In the genomic region with DNA sequence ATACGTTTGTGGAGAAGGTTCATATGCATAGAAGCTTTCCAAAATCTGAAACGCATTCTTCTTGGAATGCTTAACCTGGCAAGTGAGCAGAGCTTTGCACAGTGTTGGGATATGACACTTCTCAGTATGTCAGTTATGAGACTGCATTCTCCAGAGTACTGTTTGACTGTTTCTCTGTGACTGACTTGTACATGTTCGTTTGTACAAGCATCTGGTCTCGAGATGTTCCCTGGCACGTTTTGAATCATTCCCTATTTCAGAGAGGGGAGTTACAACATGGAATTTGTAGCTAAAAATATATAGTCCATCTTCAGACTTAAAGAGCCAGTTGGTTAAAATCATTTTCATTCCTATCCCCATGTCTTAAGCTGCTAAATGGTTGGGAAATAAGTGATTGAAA, we compare ENCODE assay signal across 18 cellular contexts.
DNase-seq lines count a peak whose midpoint lies in the region; ATAC-seq and TF ChIP-seq lines count a peak whose summit lies in the region.
"Had no signal": no experiment of that assay in that cellular context is flagged by ENCODE, and none has a peak within 500 bp of the region (broad histone marks: within the 10 kb centered on the region; RNA-seq: fewer than 3 reads in every experiment).

No MANE protein-coding gene starts in this region.

- DNase-seq in activated CD4-positive, alpha-beta T cell treated with anti-CD3 and anti-CD28 coated beads, Interleukin-2, amount 10 ng/mL, durations not matched to agents 24 days and 14 days, result peak; percentile 16
- DNase-seq in activated CD4-positive, alpha-beta T cell treated with anti-CD3 and anti-CD28 coated beads for 4 hours, result no peak
- DNase-seq in fibroblast of lung (ENCODE audit: low read depth in 2 of 2) (peak in 1 of 2 donors; percentile 67), UCSD-AML1 (lab: John Stamatoyannopoulos, UW; ENCODE audit: unreplicated experiment) (no peak), iPS-NIHi7 (ENCODE audit: extremely low spot score) (no peak)
- no peak for DNase-seq in effector CD4-positive, alpha-beta T cell
- DNase-seq: 8988T; activated CD8-positive, alpha-beta T cell treated with anti-CD3 and anti-CD28 coated beads for 36 hours; adrenal gland; CD8-positive, alpha-beta memory T cell; EL; H9; natural killer cell; substantia nigra had no signal

- H3K4me2 ChIP-seq in fibroblast of lung (ENCODE audit: extremely low read depth, insufficient read depth, low read length), result peak overlapping the region; percentile 7

- H3K36me3 Mint-ChIP-seq in activated CD4-positive, alpha-beta T cell treated with anti-CD3 and anti-CD28 coated beads, Interleukin-2, amount 10 ng/mL, durations not matched to agents 24 days and 14 days (ENCODE audit: low read depth), result no peaks in the 10 kb centered on the region
- H3K36me3 Mint-ChIP-seq: CD8-positive, alpha-beta memory T cell; natural killer cell had no signal

- TF ChIP-seq CTCF in fibroblast of lung (conservative IDR thresholded peaks at IDR 0.05 in 1 of 2, IDR thresholded peaks at IDR 0.05 in 1 of 2; ENCODE audit: low read depth in 1 of 2, low read length in 2 of 2), result no peak

- H3K9me3 Mint-ChIP-seq in activated CD4-positive, alpha-beta T cell treated with anti-CD3 and anti-CD28 coated beads, Interleukin-2, amount 10 ng/mL, durations not matched to agents 24 days and 14 days, result no peaks in the 10 kb centered on the region
- H3K9me3 Mint-ChIP-seq: CD8-positive, alpha-beta memory T cell; natural killer cell had no signal

- no peak overlapping the region for H3K4me3 ChIP-seq in fibroblast of lung (replicated peaks in 1 of 4; ENCODE audit: control extremely low read depth in 1 of 4, insufficient read depth in 1 of 4, low read depth in 3 of 4, low read length in 4 of 4)
- H3K4me3 ChIP-seq in muscle layer of colon (ENCODE audit: low read depth in 1 of 2, low read length in 2 of 2), result no peak overlapping the region
- H3K4me3 ChIP-seq: adrenal gland, GM12878 had no signal

- H3K27ac Mint-ChIP-seq in activated CD4-positive, alpha-beta T cell treated with anti-CD3 and anti-CD28 coated beads, Interleukin-2, amount 10 ng/mL, durations not matched to agents 24 days and 14 days, result no peak overlapping the region
- H3K27ac Mint-ChIP-seq: activated CD8-positive, alpha-beta T cell treated with anti-CD3 and anti-CD28 coated beads for 36 hours; CD8-positive, alpha-beta memory T cell; H9; natural killer cell had no signal

- H3K4me1 ChIP-seq in fibroblast of lung (ENCODE audit: control insufficient read depth, extremely low read depth, insufficient read depth, low read length) (peaks cover 5% of the 10 kb centered on the region), muscle layer of colon (ENCODE audit: insufficient read depth, low read length) (peaks cover 33% of the 10 kb centered on the region)

- no peak for ATAC-seq in GM21526 (IDR thresholded peaks at IDR 0.05; ENCODE audit: low FRiP score, unreplicated experiment)
- ATAC-seq: activated CD8-positive, alpha-beta T cell treated with anti-CD3 and anti-CD28 coated beads for 36 hours; GM12878; natural killer cell had no signal

- H3K4me3 Mint-ChIP-seq in activated CD4-positive, alpha-beta T cell treated with anti-CD3 and anti-CD28 coated beads, Interleukin-2, amount 10 ng/mL, durations not matched to agents 24 days and 14 days, result no peak overlapping the region
- H3K4me3 Mint-ChIP-seq: activated CD8-positive, alpha-beta T cell treated with anti-CD3 and anti-CD28 coated beads for 36 hours; CD8-positive, alpha-beta memory T cell; H9; natural killer cell had no signal

- H3K36me3 ChIP-seq in fibroblast of lung (ENCODE audit: control insufficient read depth, insufficient read depth, low read length) (no peaks in the 10 kb centered on the region), muscle layer of colon (ENCODE audit: insufficient read depth, low read length) (no peaks in the 10 kb centered on the region)
- H3K36me3 ChIP-seq: adrenal gland had no signal

- H3K4me1 Mint-ChIP-seq in activated CD4-positive, alpha-beta T cell treated with anti-CD3 and anti-CD28 coated beads, Interleukin-2, amount 10 ng/mL, durations not matched to agents 24 days and 14 days, result no peaks in the 10 kb centered on the region
- H3K4me1 Mint-ChIP-seq: CD8-positive, alpha-beta memory T cell had no signal

- no peaks in the 10 kb centered on the region for H3K79me2 ChIP-seq in fibroblast of lung (ENCODE audit: control insufficient read depth, insufficient read depth, low read length)

- no peaks in the 10 kb centered on the region for H3K9me3 ChIP-seq in fibroblast of lung (ENCODE audit: control insufficient read depth, insufficient read depth, low read depth, low read length)
- H3K9me3 ChIP-seq in muscle layer of colon (ENCODE audit: low read length), result no peaks in the 10 kb centered on the region
- H3K9me3 ChIP-seq: adrenal gland had no signal

- intact Hi-C loops in activated CD4-positive, alpha-beta T cell treated with anti-CD3 and anti-CD28 coated beads, Interleukin-2, amount 10 ng/mL, durations not matched to agents 24 days and 14 days (cut with micrococcal nuclease), result no loop called here

- H3K27ac ChIP-seq in fibroblast of lung (ENCODE audit: insufficient read depth, low read length), result no peak overlapping the region
- peak overlapping the region; percentile 54 for H3K27ac ChIP-seq in muscle layer of colon (ENCODE audit: low read depth, low read length)
- H3K27ac ChIP-seq: adrenal gland had no signal

- no peak overlapping the region for H3K9ac ChIP-seq in fibroblast of lung (ENCODE audit: insufficient read depth, low read length)
- no peak overlapping the region for H3K9ac ChIP-seq in muscle layer of colon (ENCODE audit: low read length)

- H3K27me3 ChIP-seq in fibroblast of lung (ENCODE audit: control insufficient read depth, insufficient read depth, low read length), result no peaks in the 10 kb centered on the region
- H3K27me3 ChIP-seq in muscle layer of colon (ENCODE audit: control insufficient read depth in 1 of 2, insufficient read depth in 2 of 2, low read length in 2 of 2), result no peaks in the 10 kb centered on the region
- H3K27me3 ChIP-seq: adrenal gland had no signal

- peaks cover 18% of the 10 kb centered on the region for H3K27me3 Mint-ChIP-seq in activated CD4-positive, alpha-beta T cell treated with anti-CD3 and anti-CD28 coated beads, Interleukin-2, amount 10 ng/mL, durations not matched to agents 24 days and 14 days
- H3K27me3 Mint-ChIP-seq: activated CD8-positive, alpha-beta T cell treated with anti-CD3 and anti-CD28 coated beads for 36 hours; progenitor cell of endocrine pancreas had no signal

- no peak overlapping the region for H2AFZ ChIP-seq in fibroblast of lung (ENCODE audit: low read length)

- H4K20me1 ChIP-seq in fibroblast of lung (ENCODE audit: control insufficient read depth, extremely low read depth, insufficient read depth, low read length), result no peaks in the 10 kb centered on the region
